1 cellular context compared by ENCODE assay signal in the genomic region with DNA sequence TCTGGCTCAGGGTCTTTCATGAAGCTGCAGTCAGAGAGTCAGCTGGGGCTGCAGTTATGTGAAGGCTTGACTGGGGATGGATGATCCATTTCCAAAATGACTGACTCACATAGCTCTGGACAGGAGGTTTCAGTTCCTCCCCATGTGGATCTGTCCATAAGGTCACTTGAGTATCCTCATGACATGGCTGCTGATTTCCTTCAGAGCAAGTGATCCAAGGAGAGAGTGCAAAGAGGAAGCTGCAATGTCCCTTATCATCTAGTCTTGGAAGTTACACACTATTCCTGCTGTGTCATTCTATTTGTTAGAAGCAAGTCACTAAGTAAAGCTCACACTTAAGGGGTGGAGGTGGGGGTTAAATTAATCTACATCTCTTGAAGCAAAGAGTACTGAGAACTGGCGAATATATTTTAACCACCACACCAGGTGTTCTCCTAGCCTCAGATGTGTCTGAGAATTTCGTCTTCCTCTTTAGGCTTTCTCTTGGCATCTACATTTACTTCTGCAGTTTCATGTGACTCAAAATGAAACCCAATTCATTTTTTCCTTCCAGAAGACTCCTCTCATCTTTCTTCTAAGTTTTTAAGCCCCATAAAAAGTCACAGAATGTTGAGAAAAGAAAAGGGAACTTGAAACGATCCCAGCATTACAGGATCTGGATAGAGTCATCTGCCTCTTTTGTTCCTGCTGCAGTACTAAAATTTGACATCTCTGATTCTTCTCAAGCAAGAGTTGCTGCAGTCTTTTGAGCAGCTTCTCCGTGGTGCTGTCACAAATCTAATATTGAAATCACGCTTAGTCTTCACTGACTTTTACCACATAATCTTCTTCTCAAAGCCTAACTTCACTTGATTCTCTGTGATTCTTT.
TF ChIP-seq lines count a peak whose summit lies in the region.

No MANE protein-coding gene starts in this region.

TF ChIP-seq in HepG2, 621 proteins besides CTCF, POLR2A, EP300 and RAD21:
- no peak for TF ChIP-seq POGZ (CRISPR knock-in tag; IDR thresholded peaks at IDR 0.05)
- no peak for TF ChIP-seq ZNF883 (CRISPR knock-in tag; IDR thresholded peaks at IDR 0.05; ENCODE audit: not compliant biosample characterization)
- TF ChIP-seq ATRX (CRISPR knock-in tag; IDR thresholded peaks at IDR 0.05; ENCODE audit: borderline replicate concordance) = no peak
- no peak for TF ChIP-seq ZNF564 (CRISPR knock-in tag; IDR thresholded peaks at IDR 0.05)
- no peak for TF ChIP-seq CHCHD3 (CRISPR knock-in tag; IDR thresholded peaks at IDR 0.05)
- no peak for TF ChIP-seq FOSL2 (CRISPR knock-in tag; IDR thresholded peaks at IDR 0.05)
- TF ChIP-seq FOXA3 (CRISPR knock-in tag; IDR thresholded peaks at IDR 0.05) = no peak
- no peak for TF ChIP-seq STAT5B (CRISPR knock-in tag; IDR thresholded peaks at IDR 0.05)
- no peak for TF ChIP-seq ZNF644 (CRISPR knock-in tag; IDR thresholded peaks at IDR 0.05; ENCODE audit: low read depth)
- no peak for TF ChIP-seq ZNF234 (CRISPR knock-in tag; conservative IDR thresholded peaks at IDR 0.05)
- no peak for TF ChIP-seq DNMT1 (CRISPR knock-in tag; IDR thresholded peaks at IDR 0.05)
- TF ChIP-seq ZNF605 (CRISPR knock-in tag; IDR thresholded peaks at IDR 0.05) = no peak
